11 cellular contexts compared by ENCODE assay signal in genomic region chr5:173926359-173926758, GRCh38.
DNase-seq lines count a peak whose midpoint lies in the region; ATAC-seq lines count a peak whose summit lies in the region.
"Had no signal": no experiment of that assay in that cellular context is flagged by ENCODE, and none has a peak within 500 bp of the region (broad histone marks: within the 10 kb centered on the region; RNA-seq: fewer than 3 reads in every experiment).

No MANE protein-coding gene starts in this region.

- H3K4me3 ChIP-seq in muscle layer of duodenum (ENCODE audit: low read depth in 1 of 2, low read length in 2 of 2): no peak overlapping the region

- peak overlapping the region; percentile 48 for H3K27ac ChIP-seq in muscle layer of duodenum (ENCODE audit: low read length)

- no peaks in the 10 kb centered on the region for H3K9me3 ChIP-seq in muscle layer of duodenum (ENCODE audit: control insufficient read depth in 1 of 2, low read length in 2 of 2)

- DNase-seq in AG08396 (ENCODE audit: low spot score) (peak; percentile 22), RPMI8226 (peak; percentile 34), fibroblast of gingiva (ENCODE audit: low read depth) (peak; percentile 50), dedifferentiated amniotic fluid mesenchymal stem cell (ENCODE audit: extremely low spot score) (no peak)
- no peak for DNase-seq in NK-92 treated with Interleukin-12 subunit alpha and Interleukin-12 subunit beta, amount 100 ng/mL, for 24 hours (lab: John Stamatoyannopoulos, UW)
- DNase-seq: midbrain, NCI-H1105, T-helper 2 cell had no signal

- no peaks in the 10 kb centered on the region for H3K36me3 ChIP-seq in muscle layer of duodenum (ENCODE audit: control insufficient read depth in 1 of 2, insufficient read depth in 2 of 2, low read length in 2 of 2)

- no peaks in the 10 kb centered on the region for H3K27me3 ChIP-seq in muscle layer of duodenum (ENCODE audit: low read depth, low read length)

- peaks cover 17 to 20% of the 10 kb centered on the region in 2 donors for H3K4me1 ChIP-seq in muscle layer of duodenum (ENCODE audit: control insufficient read depth in 1 of 2, insufficient read depth in 2 of 2, low read length in 2 of 2)

- ATAC-seq in HG03432 (IDR thresholded peaks at IDR 0.05; ENCODE audit: unreplicated experiment): no peak
- no peak for ATAC-seq in HG03571 (IDR thresholded peaks at IDR 0.05; ENCODE audit: unreplicated experiment)

Comparison
In these comparisons a context has a peak if more than half of its experiments do, and no peak if none do; other contexts are left out.
1. DNase-seq: peak in AG08396 (single experiment), RPMI8226 (single experiment) and fibroblast of gingiva (single experiment); none in NK-92 treated with Interleukin-12 subunit alpha and Interleukin-12 subunit beta, amount 100 ng/mL, for 24 hours (single experiment) and dedifferentiated amniotic fluid mesenchymal stem cell (single experiment).